In the genomic region with DNA sequence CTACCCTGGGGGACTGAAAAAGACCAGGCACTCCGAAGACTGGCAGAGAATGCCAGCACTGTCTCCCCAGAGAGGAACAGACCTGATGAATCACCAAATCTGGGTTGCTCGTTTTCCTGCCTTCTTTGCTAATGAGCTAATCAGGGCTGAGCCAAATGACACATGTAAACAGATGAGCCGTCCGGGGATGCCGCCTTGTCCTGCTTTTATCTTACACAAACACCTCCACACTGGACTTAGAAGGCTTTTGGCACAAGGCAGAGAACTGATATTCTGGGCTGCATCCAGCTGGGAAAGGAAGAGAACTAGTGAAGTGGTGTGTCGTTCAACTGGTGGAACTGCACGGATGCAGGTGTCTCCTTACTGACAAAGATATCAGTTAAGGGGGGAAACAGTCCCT, we compare ENCODE assay signal across 12 cellular contexts.
DNase-seq lines count a peak whose midpoint lies in the region; ATAC-seq and TF ChIP-seq lines count a peak whose summit lies in the region.
"Had no signal": no experiment of that assay in that cellular context is flagged by ENCODE, and none has a peak within 500 bp of the region (broad histone marks: within the 10 kb centered on the region; RNA-seq: fewer than 3 reads in every experiment).

No MANE protein-coding gene starts in this region.

- H3K4me3 ChIP-seq in left ventricle myocardium inferior, result no peak overlapping the region
- no peak overlapping the region for H3K4me3 ChIP-seq in gastroesophageal sphincter
- H3K4me3 ChIP-seq: testis had no signal

- peak; percentile 44 for ATAC-seq in Right ventricle myocardium inferior
- no peak for ATAC-seq in gastroesophageal sphincter
- ATAC-seq in HG03565 (IDR thresholded peaks at IDR 0.05; ENCODE audit: unreplicated experiment), result no peak
- ATAC-seq: left colon had no signal

- H3K4me1 ChIP-seq in left ventricle myocardium inferior (peaks cover 9% of the 10 kb centered on the region), gastroesophageal sphincter (peaks cover 0 to 15% (median 2%) of the 10 kb centered on the region in 3 donors)
- H3K4me1 ChIP-seq: testis had no signal

- TF ChIP-seq EP300 in gastroesophageal sphincter (IDR thresholded peaks at IDR 0.05), result no peak

- H3K27me3 ChIP-seq in left ventricle myocardium inferior (ENCODE audit: low read depth) (no peaks in the 10 kb centered on the region), gastroesophageal sphincter (no peaks in the 10 kb centered on the region)
- H3K27me3 ChIP-seq: testis had no signal

- H3K9me3 ChIP-seq in left ventricle myocardium inferior (replicated peaks), result peaks cover 6% of the 10 kb centered on the region
- H3K9me3 ChIP-seq in gastroesophageal sphincter, result no peaks in the 10 kb centered on the region
- H3K9me3 ChIP-seq: testis had no signal

- DNase-seq in Right ventricle myocardium inferior (ENCODE audit: missing footprints) (no peak), left ventricle myocardium inferior (no peak), amniotic epithelial cell (ENCODE audit: low read depth) (peak; percentile 9), iPS-NIHi7 (ENCODE audit: extremely low spot score) (peak; percentile 46), glomerular visceral epithelial cell (ENCODE audit: extremely low spot score) (no peak), ecto neural progenitor cell (ENCODE audit: low spot score) (no peak)
- DNase-seq: cortex of kidney, left colon, SIG-M5, testis had no signal

- no peak for TF ChIP-seq POLR2A in gastroesophageal sphincter (IDR thresholded peaks at IDR 0.05)

- intact Hi-C loops in Right ventricle myocardium inferior (cut with DNase I) (no loop called here), left ventricle myocardium inferior (cut with micrococcal nuclease) (no loop called here)

- H3K27ac ChIP-seq in left ventricle myocardium inferior (replicated peaks) (no peak overlapping the region), gastroesophageal sphincter (peak overlapping the region in 1 of 4 donors; percentile 12)
- H3K27ac ChIP-seq: testis had no signal

- H3K36me3 ChIP-seq in left ventricle myocardium inferior, result no peaks in the 10 kb centered on the region
- H3K36me3 ChIP-seq in gastroesophageal sphincter, result no peaks in the 10 kb centered on the region

- WGBS in gastroesophageal sphincter (ENCODE audit: low coverage in 1 of 2), 2 donors, result 3 to 19% methylated on average over 5 to 7 of the region's 7 CpGs

- TF ChIP-seq CTCF in left ventricle myocardium inferior (IDR thresholded peaks at IDR 0.05; ENCODE audit: borderline replicate concordance) (no peak), gastroesophageal sphincter (IDR thresholded peaks at IDR 0.05) (no peak)

Comparison
In these comparisons a context has a peak if more than half of its experiments do, and no peak if none do; other contexts are left out.
1. DNase-seq: peak in amniotic epithelial cell (single experiment) and iPS-NIHi7 (single experiment); none in Right ventricle myocardium inferior (single experiment), left ventricle myocardium inferior (single experiment), glomerular visceral epithelial cell (single experiment) and ecto neural progenitor cell (single experiment).